36 cellular contexts compared by ENCODE assay signal in genomic region chr18:11110509-11110908, GRCh38. TPM values are rescaled to one million over a fixed set of nuclear protein-coding genes. Genes with fewer than 3 reads are reported as not detected.
"Had no signal": no experiment of that assay in that cellular context is flagged by ENCODE, and none has a peak within 500 bp of the region (broad histone marks: within the 10 kb centered on the region; RNA-seq: fewer than 3 reads in every experiment).

No MANE protein-coding gene starts in this region.

- DNase-seq: activated B cell treated with CpG ODN at 0.5 μM for 24 hours; activated CD4-positive, alpha-beta T cell treated with anti-CD3 and anti-CD28 coated beads for 48 hours; activated CD4-positive, alpha-beta T cell treated with anti-CD3 and anti-CD28 coated beads, Interleukin-2, amount 50 U/mL, for 1 hour; activated CD4-positive, alpha-beta T cell treated with anti-CD3 and anti-CD28 coated beads, Interleukin-2, amount 50 U/mL, for 48 hours; activated CD8-positive, alpha-beta memory T cell treated with anti-CD3 and anti-CD28 coated beads, Interleukin-2, amount 10 ng/mL, durations not matched to agents 7 days and 5 days; activated CD8-positive, alpha-beta memory T cell treated with anti-CD3 and anti-CD28 coated beads, Interleukin-2, amount 50 U/mL, for 4 hours; activated CD8-positive, alpha-beta T cell treated with anti-CD3 and anti-CD28 coated beads, Interleukin-2, amount 10 ng/mL, durations not matched to agents 7 days and 5 days; activated effector memory CD4-positive, alpha-beta T cell treated with anti-CD3 and anti-CD28 coated beads, Interleukin-2, amount 50 U/mL, for 16 hours; activated naive CD4-positive, alpha-beta T cell treated with anti-CD3 and anti-CD28 coated beads for 36 hours; activated naive CD8-positive, alpha-beta T cell treated with anti-CD3 and anti-CD28 coated beads for 36 hours; activated naive CD8-positive, alpha-beta T cell treated with anti-CD3 and anti-CD28 coated beads, Interleukin-2, amount 50 U/mL, for 24 hours; activated T-cell treated with anti-CD3 and anti-CD28 coated beads, Interleukin-2, amount 50 U/mL, for 1 hour; activated T-cell treated with anti-CD3 and anti-CD28 coated beads, Interleukin-2, amount 50 U/mL, for 48 hours; adrenal gland; amygdala; aorta; central memory CD4-positive, alpha-beta T cell; cerebellar nuclear complex; colonic mucosa; effector CD4-positive, alpha-beta T cell; effector memory CD8-positive, alpha-beta T cell; erythroblast; foreskin keratinocyte; gastrocnemius medialis; SW 1271; T-cell; T-helper 9 cell; WERI-Rb-1 had no signal

- H3K9me3 ChIP-seq: adrenal gland, breast epithelium, colonic mucosa, esophagus muscularis mucosa, gastrocnemius medialis had no signal

- H3K27ac ChIP-seq: adrenal gland, cardiac muscle cell, colonic mucosa, esophagus muscularis mucosa, foreskin keratinocyte, gastrocnemius medialis, WERI-Rb-1 had no signal

- ATAC-seq: activated CD4-positive, CD25-positive, alpha-beta regulatory T cell treated with anti-CD3 and anti-CD28 coated beads, Interleukin-2, amount 50 U/mL, for 24 hours; activated CD8-positive, alpha-beta memory T cell treated with anti-CD3 and anti-CD28 coated beads, Interleukin-2, amount 10 ng/mL, durations not matched to agents 7 days and 5 days; activated CD8-positive, alpha-beta T cell treated with anti-CD3 and anti-CD28 coated beads, Interleukin-2, amount 10 ng/mL, durations not matched to agents 7 days and 5 days; activated naive CD8-positive, alpha-beta T cell treated with anti-CD3 and anti-CD28 coated beads, Interleukin-2, amount 50 U/mL, for 24 hours; effector memory CD8-positive, alpha-beta T cell; foreskin keratinocyte; gastrocnemius medialis had no signal

- H3K36me3 ChIP-seq: adrenal gland, breast epithelium, cardiac muscle cell, colonic mucosa, esophagus muscularis mucosa, gastrocnemius medialis, WERI-Rb-1 had no signal

- H3K27me3 ChIP-seq: adrenal gland, breast epithelium, cardiac muscle cell, colonic mucosa, foreskin keratinocyte, gastrocnemius medialis had no signal

- H3K4me1 ChIP-seq: adrenal gland, breast epithelium, colonic mucosa, esophagus muscularis mucosa, foreskin keratinocyte, gastrocnemius medialis had no signal

- H3K4me3 ChIP-seq: adrenal gland, breast epithelium, cardiac muscle cell, colonic mucosa, esophagus muscularis mucosa, gastrocnemius medialis had no signal

RNA-seq across cellular contexts. Expression of gene PIEZO2, which starts 38.9 kb away (rescaled TPM):
- total RNA-seq: activated B cell treated with CpG ODN at 0.5 μM for 24 hours; activated CD8-positive, alpha-beta memory T cell treated with anti-CD3 and anti-CD28 coated beads for 36 hours; activated CD8-positive, alpha-beta memory T cell treated with anti-CD3 and anti-CD28 coated beads, Interleukin-2, amount 10 ng/mL, durations not matched to agents 7 days and 5 days; activated CD8-positive, alpha-beta T cell treated with anti-CD3 and anti-CD28 coated beads, Interleukin-2, amount 10 ng/mL, durations not matched to agents 7 days and 5 days; activated naive CD4-positive, alpha-beta T cell treated with anti-CD3 and anti-CD28 coated beads for 36 hours; activated naive CD8-positive, alpha-beta T cell treated with anti-CD3 and anti-CD28 coated beads for 36 hours; activated T-helper 1 cell treated with anti-CD3 and anti-CD28 coated beads, Interleukin-12 subunit alpha, Interleukin-12 subunit beta, Interleukin-2, Interleukin-4 antibody, amounts not matched to agents 30 ng/mL and 10 ng/mL and 1 ng/mL, durations not matched to agents 14 hours and 24 hours and 36 hours; activated T-helper 2 cell treated with anti-CD3 and anti-CD28 coated beads, Interferon-gamma antibody, Interleukin-2, Interleukin-4, amounts not matched to agents 10 μg/mL and 5 μg/mL and 100 μg/mL, durations not matched to agents 14 hours and 24 hours and 36 hours; foreskin keratinocyte; T-helper 2 cell treated with Interferon-gamma antibody and Interleukin-4, amounts not matched to agents 100 ng/mL and 5 ng/mL, for 36 hours had no signal
- polyA plus RNA-seq: foreskin keratinocyte had no signal
